In the genomic region with DNA sequence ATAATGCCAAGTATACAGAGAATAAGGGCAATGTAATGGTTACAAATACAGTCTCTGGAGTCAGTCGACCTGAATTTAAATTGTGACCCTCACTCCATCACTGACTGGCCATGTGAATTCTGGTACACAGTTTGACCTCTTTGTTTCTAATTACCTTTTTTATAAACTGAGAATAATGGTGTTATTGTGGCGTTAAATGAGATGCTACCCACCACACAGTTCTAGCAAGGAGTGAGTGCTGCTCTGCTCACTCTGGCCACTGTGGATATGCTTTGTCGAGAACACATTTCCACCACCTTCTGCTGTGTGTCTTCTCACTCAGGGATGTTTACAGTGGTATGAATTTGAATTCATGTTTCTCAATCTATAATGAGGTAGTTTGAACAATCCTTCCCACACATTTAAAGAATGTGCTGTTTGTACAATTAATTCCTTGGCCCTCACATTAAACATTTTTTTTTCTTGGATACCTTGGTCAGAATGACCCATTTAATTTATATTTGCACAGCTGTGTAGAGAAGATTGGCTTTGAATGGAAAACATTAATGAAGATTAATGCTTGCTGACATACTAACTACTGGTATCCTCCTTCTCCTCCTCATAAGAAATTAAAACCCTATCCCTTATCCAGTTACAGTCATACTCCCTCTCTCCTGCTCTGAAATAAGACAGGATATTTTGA, we compare ENCODE assay signal across 16 cellular contexts. TPM values are rescaled to one million over a fixed set of nuclear protein-coding genes. Genes with fewer than 3 reads are reported as not detected.
"Had no signal": no experiment of that assay in that cellular context is flagged by ENCODE, and none has a peak within 500 bp of the region (broad histone marks: within the 10 kb centered on the region; RNA-seq: fewer than 3 reads in every experiment).

No MANE protein-coding gene starts in this region.

- H3K27me3 Mint-ChIP-seq: activated naive CD8-positive, alpha-beta T cell treated with anti-CD3 and anti-CD28 coated beads, Interleukin-2, amount 50 U/mL, for 24 hours had no signal

- H3K27ac Mint-ChIP-seq: activated naive CD4-positive, alpha-beta T cell treated with anti-CD3 and anti-CD28 coated beads for 36 hours; activated naive CD8-positive, alpha-beta T cell treated with anti-CD3 and anti-CD28 coated beads, Interleukin-2, amount 50 U/mL, for 24 hours; activated T-helper 17 cell treated with anti-CD3 and anti-CD28 coated beads, Interleukin-2, amount 50 U/mL, for 72 hours; naive B cell; stimulated activated memory B cell treated with anti-CD40 and anti-IgM and Interleukin-4, amounts not matched to agents 10 μg/mL and 1 μg/mL and 100 μg/mL, for 72 hours had no signal

- H3K4me1 Mint-ChIP-seq: activated naive CD8-positive, alpha-beta T cell treated with anti-CD3 and anti-CD28 coated beads, Interleukin-2, amount 50 U/mL, for 24 hours; activated T-helper 17 cell treated with anti-CD3 and anti-CD28 coated beads, Interleukin-2, amount 50 U/mL, for 72 hours; naive B cell; stimulated activated memory B cell treated with anti-CD40 and anti-IgM and Interleukin-4, amounts not matched to agents 10 μg/mL and 1 μg/mL and 100 μg/mL, for 72 hours had no signal

- ATAC-seq: activated naive CD8-positive, alpha-beta T cell treated with anti-CD3 and anti-CD28 coated beads, Interleukin-2, amount 50 U/mL, for 24 hours; activated T-helper 17 cell treated with anti-CD3 and anti-CD28 coated beads, Interleukin-2, amount 50 U/mL, for 72 hours; gastroesophageal sphincter; heart right ventricle; stimulated activated memory B cell treated with anti-CD40 and anti-IgM and Interleukin-4, amounts not matched to agents 10 μg/mL and 1 μg/mL and 100 μg/mL, for 72 hours had no signal

- DNase-seq: activated CD4-positive, alpha-beta T cell treated with anti-CD3 and anti-CD28 coated beads, Interleukin-2, amount 50 U/mL, for 4 hours; activated CD4-positive, CD25-positive, alpha-beta regulatory T cell treated with anti-CD3 and anti-CD28 coated beads, Interleukin-2, amount 50 U/mL, for 72 hours; activated naive CD4-positive, alpha-beta T cell treated with anti-CD3 and anti-CD28 coated beads for 36 hours; activated naive CD8-positive, alpha-beta T cell treated with anti-CD3 and anti-CD28 coated beads, Interleukin-2, amount 50 U/mL, for 24 hours; activated T-cell treated with anti-CD3 and anti-CD28 coated beads for 4 hours; dorsolateral prefrontal cortex; heart right ventricle; left cardiac atrium; mammary epithelial cell; naive B cell; posterior cingulate gyrus; stimulated activated CD4-positive, alpha-beta T cell treated with anti-CD3 and anti-CD28 coated beads, Interleukin-2, amount 100 ng/mL, for 48 hours had no signal

- H3K36me3 Mint-ChIP-seq: stimulated activated memory B cell treated with anti-CD40 and anti-IgM and Interleukin-4, amounts not matched to agents 10 μg/mL and 1 μg/mL and 100 μg/mL, for 72 hours had no signal

- H3K4me3 Mint-ChIP-seq: activated naive CD4-positive, alpha-beta T cell treated with anti-CD3 and anti-CD28 coated beads for 36 hours; activated naive CD8-positive, alpha-beta T cell treated with anti-CD3 and anti-CD28 coated beads, Interleukin-2, amount 50 U/mL, for 24 hours; activated T-helper 17 cell treated with anti-CD3 and anti-CD28 coated beads, Interleukin-2, amount 50 U/mL, for 72 hours; naive B cell; stimulated activated memory B cell treated with anti-CD40 and anti-IgM and Interleukin-4, amounts not matched to agents 10 μg/mL and 1 μg/mL and 100 μg/mL, for 72 hours had no signal

RNA-seq across cellular contexts. Expression of gene PLCE1, which starts 42.4 kb away (rescaled TPM):
- total RNA-seq: mononuclear cell had no signal
